ENCODE assay signal across 8 cellular contexts in the genomic region with DNA sequence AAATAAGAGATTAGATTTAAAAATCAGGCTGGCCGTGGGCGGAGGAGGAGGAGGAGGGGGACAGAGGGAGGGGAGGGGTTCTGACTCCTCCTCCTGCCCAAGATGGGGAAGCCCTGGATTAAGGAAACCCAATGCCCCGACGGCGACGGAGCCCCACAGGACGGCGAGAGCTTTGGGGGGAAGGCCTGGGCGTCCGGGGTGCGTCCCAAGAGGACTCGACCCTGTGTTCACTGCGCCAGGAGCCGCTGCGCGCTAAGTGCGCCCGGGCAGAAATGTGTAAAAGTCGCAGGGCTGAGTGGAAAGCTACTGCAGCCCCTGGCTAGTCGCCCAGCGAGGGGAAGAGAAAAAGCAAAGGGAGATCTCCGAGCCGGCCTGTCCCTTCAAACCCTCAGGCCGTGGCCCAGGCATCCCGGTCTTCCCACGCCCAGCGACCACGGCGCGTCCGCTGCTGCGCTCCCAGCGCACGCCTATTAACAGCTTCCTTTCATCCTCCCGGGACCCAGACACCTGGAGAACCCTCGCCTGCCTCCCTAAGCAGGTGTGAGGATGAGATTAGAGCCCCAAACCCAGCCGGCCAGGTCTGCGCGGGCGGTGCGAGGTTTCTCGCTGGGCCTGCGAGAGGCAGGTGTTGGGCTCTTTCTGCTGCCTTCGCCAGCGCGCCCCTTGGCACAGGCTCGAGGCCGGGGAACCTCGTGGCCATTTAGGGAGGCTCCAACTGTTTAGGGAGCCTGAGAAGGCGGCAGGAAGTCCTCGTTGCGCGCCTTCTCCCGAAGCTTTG. TPM values are rescaled to one million over a fixed set of nuclear protein-coding genes. Genes with fewer than 3 reads are reported as not detected.
DNase-seq lines count a peak whose midpoint lies in the region; ATAC-seq and TF ChIP-seq lines count a peak whose summit lies in the region.

No MANE protein-coding gene starts in this region.

- H2AFZ ChIP-seq in parathyroid adenoma: peak overlapping the region; percentile 89

- peak overlapping the region in 5 of 11 experiments; percentile 82 to 87 (median 83); a peak in 7 of 22 replicates for H3K27ac ChIP-seq in BLaER1 treated with 17β-estradiol and CSF1 and Interleukin-3, amounts not matched to agents 10 nM and 100 nM
- H3K27ac ChIP-seq in left ventricle myocardium inferior (replicated peaks): peak overlapping the region; percentile 88
- peak overlapping the region; percentile 83 for H3K27ac ChIP-seq in parathyroid adenoma

- intact Hi-C loops in left ventricle myocardium inferior (cut with micrococcal nuclease): loop anchor here (10.0 kb wide), 1 partner anchor 53 kb away; no protein-coding TSS in a partner anchor

- no peaks in the 10 kb centered on the region for H3K36me3 ChIP-seq in BLaER1 treated with 17β-estradiol and CSF1 and Interleukin-3, amounts not matched to agents 10 nM and 100 nM
- H3K36me3 ChIP-seq in left ventricle myocardium inferior (no peaks in the 10 kb centered on the region), parathyroid adenoma (ENCODE audit: control insufficient read depth, insufficient read depth, low read length) (no peaks in the 10 kb centered on the region)

- peaks cover 0 to 31% (median 15%) of the 10 kb centered on the region in 11 experiments; a peak in 13 of 22 replicates for H4K20me1 ChIP-seq in BLaER1 treated with 17β-estradiol and CSF1 and Interleukin-3, amounts not matched to agents 10 nM and 100 nM

- H3K4me1 ChIP-seq in BLaER1 treated with 17β-estradiol and CSF1 and Interleukin-3, amounts not matched to agents 10 nM and 100 nM: peaks cover 6 to 19% (median 15%) of the 10 kb centered on the region in 10 experiments; a peak in 19 of 20 replicates
- H3K4me1 ChIP-seq in left ventricle myocardium inferior: peaks cover 19% of the 10 kb centered on the region
- no peaks in the 10 kb centered on the region for H3K4me1 ChIP-seq in parathyroid adenoma

- no peaks in the 10 kb centered on the region for H3K27me3 ChIP-seq in BLaER1 treated with 17β-estradiol and CSF1 and Interleukin-3, amounts not matched to agents 10 nM and 100 nM
- H3K27me3 ChIP-seq in left ventricle myocardium inferior (ENCODE audit: low read depth) (no peaks in the 10 kb centered on the region), parathyroid adenoma (ENCODE audit: control insufficient read depth, insufficient read depth, low read length) (no peaks in the 10 kb centered on the region)

- TF ChIP-seq CTCF in left ventricle myocardium inferior (IDR thresholded peaks at IDR 0.05; ENCODE audit: borderline replicate concordance): no peak
- TF ChIP-seq CTCF in parathyroid adenoma (IDR thresholded peaks at IDR 0.05): no peak

- no peak for ATAC-seq in GM18907 (IDR thresholded peaks at IDR 0.05; ENCODE audit: unreplicated experiment)
- no peak for ATAC-seq in HG02588 (IDR thresholded peaks at IDR 0.05; ENCODE audit: unreplicated experiment)
- no peak for ATAC-seq in GM21381 (IDR thresholded peaks at IDR 0.05; ENCODE audit: unreplicated experiment)

- H3K4me2 ChIP-seq in BLaER1 treated with 17β-estradiol and CSF1 and Interleukin-3, amounts not matched to agents 10 nM and 100 nM: peak overlapping the region; percentile 66 to 90 (median 77); a peak in 21 of 22 replicates
- H3K4me2 ChIP-seq in parathyroid adenoma (ENCODE audit: low read length): peak overlapping the region; percentile 77

- DNase-seq in NCI-H2107 treated with DMSO at 0.1 percent for 48 hours (lab: John Stamatoyannopoulos, UW; ENCODE audit: unreplicated experiment): peak; percentile 15
- DNase-seq in anterior cingulate cortex (lab: John Stamatoyannopoulos, UW): peak in 38 of 58 donors; percentile 0 to 63 (median 8)
- peak; percentile 58 for DNase-seq in left ventricle myocardium inferior

- H3K9ac ChIP-seq in BLaER1 treated with 17β-estradiol and CSF1 and Interleukin-3, amounts not matched to agents 10 nM and 100 nM: peak overlapping the region in 10 of 11 experiments; percentile 85 to 91 (median 87); a peak in 13 of 22 replicates
- H3K9ac ChIP-seq in parathyroid adenoma: no peak overlapping the region

- H3K4me3 ChIP-seq in BLaER1 treated with 17β-estradiol and CSF1 and Interleukin-3, amounts not matched to agents 10 nM and 100 nM: peak overlapping the region; percentile 71 to 83 (median 76); a peak in 19 of 20 replicates
- peak overlapping the region; percentile 76 for H3K4me3 ChIP-seq in left ventricle myocardium inferior
- no peak overlapping the region for H3K4me3 ChIP-seq in parathyroid adenoma (ENCODE audit: low read depth, low read length)

- peaks cover 4% of the 10 kb centered on the region for H3K79me2 ChIP-seq in parathyroid adenoma

- H3K9me3 ChIP-seq in BLaER1 treated with 17β-estradiol and CSF1 and Interleukin-3, amounts not matched to agents 10 nM and 100 nM (replicated peaks in 1 of 11): peaks cover 0 to 34% (median 16%) of the 10 kb centered on the region in 11 experiments; a peak in 17 of 22 replicates
- H3K9me3 ChIP-seq in left ventricle myocardium inferior (replicated peaks): no peaks in the 10 kb centered on the region
- no peaks in the 10 kb centered on the region for H3K9me3 ChIP-seq in parathyroid adenoma (ENCODE audit: control insufficient read depth, low read length)

RNA-seq across cellular contexts. Expression of gene RPS6KA3, which starts 1.4 kb away (rescaled TPM):
- 33.6 TPM for total RNA-seq in left ventricle myocardium inferior

Comparison
In these comparisons a context has a peak if more than half of its experiments do, and no peak if none do; other contexts are left out.
1. DNase-seq: peak in every context shown above with its lines; median percentile 58 in left ventricle myocardium inferior; 15 in NCI-H2107 treated with DMSO at 0.1 percent for 48 hours; 8 in anterior cingulate cortex.